Comparison of ENCODE assay signal across 8 cellular contexts in genomic region chr7:23181684-23182553, GRCh38. TPM values are rescaled to one million over a fixed set of nuclear protein-coding genes. Genes with fewer than 3 reads are reported as not detected.
A peak's percentile ranks its signal among the peaks of the same experiment; 100 is the strongest.
DNase-seq lines count a peak whose midpoint lies in the region; ATAC-seq lines count a peak whose summit lies in the region.

Gene NUP42, plus strand, starts transcription at chr7:23182048. Its CDS starts 38 bp downstream, at chr7:23182086.

- H3K36me3 Mint-ChIP-seq in dendritic cell treated with granulocyte-macrophage colony-stimulating factor and Interleukin-4, amounts not matched to agents 40 ng/mL and 50 ng/mL, for 4 days (ENCODE audit: low read depth) = peaks cover 11% of the 10 kb centered on the region

- DNase-seq in C1 segment of cervical spinal cord (lab: John Stamatoyannopoulos, UW) = peak; percentile 55 to 95 (median 90)
- DNase-seq in NCI-H748 treated with DMSO at 0.1 percent for 48 hours (lab: John Stamatoyannopoulos, UW) = peak; percentile 93
- DNase-seq in activated CD4-positive, alpha-beta T cell treated with anti-CD3 and anti-CD28 coated beads, Interleukin-2, amount 50 U/mL, for 24 hours (ENCODE audit: low read depth in 1 of 2, low spot score in 1 of 2) = peak; percentile 94 to 96
- peak; percentile 96 for DNase-seq in left lobe of liver (ENCODE audit: low spot score)
- DNase-seq in stimulated activated CD4-positive, alpha-beta T cell treated with anti-CD3 and anti-CD28 coated beads, Interleukin-2, amount 100 ng/mL, for 4 hours (ENCODE audit: low read depth) = peak; percentile 92

- peak; percentile 97 for ATAC-seq in GM19372 (IDR thresholded peaks at IDR 0.05; ENCODE audit: low read depth, unreplicated experiment)
- peak; percentile 94 for ATAC-seq in HG03558 (IDR thresholded peaks at IDR 0.05; ENCODE audit: extremely low read depth, unreplicated experiment)
- peak; percentile 96 for ATAC-seq in left lobe of liver

- peaks cover 21% of the 10 kb centered on the region for H3K4me1 Mint-ChIP-seq in dendritic cell treated with granulocyte-macrophage colony-stimulating factor and Interleukin-4, amounts not matched to agents 40 ng/mL and 50 ng/mL, for 4 days (ENCODE audit: low read depth)

- H3K27ac Mint-ChIP-seq in dendritic cell treated with granulocyte-macrophage colony-stimulating factor and Interleukin-4, amounts not matched to agents 40 ng/mL and 50 ng/mL, for 4 days = peak within 1 kb of the TSS; percentile 91

- H3K4me3 Mint-ChIP-seq in dendritic cell treated with granulocyte-macrophage colony-stimulating factor and Interleukin-4, amounts not matched to agents 40 ng/mL and 50 ng/mL, for 4 days = peak within 1 kb of the TSS; percentile 80

- intact Hi-C loops in dendritic cell treated with granulocyte-macrophage colony-stimulating factor and Interleukin-4, amounts not matched to agents 40 ng/mL and 50 ng/mL, for 4 days (cut with micrococcal nuclease) = loop anchor here (1.0 to 10.0 kb wide), 7 partner anchors 65 to 415 kb away; partner anchors contain the start of genes CCDC126, GPNMB, HYCC1 and IGF2BP3

- no peaks in the 10 kb centered on the region for H3K9me3 Mint-ChIP-seq in dendritic cell treated with granulocyte-macrophage colony-stimulating factor and Interleukin-4, amounts not matched to agents 40 ng/mL and 50 ng/mL, for 4 days

- peaks cover 7% of the 10 kb centered on the region for H3K27me3 Mint-ChIP-seq in dendritic cell treated with granulocyte-macrophage colony-stimulating factor and Interleukin-4, amounts not matched to agents 40 ng/mL and 50 ng/mL, for 4 days

RNA-seq across cellular contexts. Expression of gene NUP42, which starts in this region (rescaled TPM):
- total RNA-seq in left lobe of liver = 16.5 TPM

Comparison
In these comparisons a context has a peak if more than half of its experiments do, and no peak if none do; other contexts are left out.
1. Peak in every context shown above with its lines: DNase-seq and ATAC-seq.